Comparison of ENCODE assay signal across 8 cellular contexts in the genomic region with DNA sequence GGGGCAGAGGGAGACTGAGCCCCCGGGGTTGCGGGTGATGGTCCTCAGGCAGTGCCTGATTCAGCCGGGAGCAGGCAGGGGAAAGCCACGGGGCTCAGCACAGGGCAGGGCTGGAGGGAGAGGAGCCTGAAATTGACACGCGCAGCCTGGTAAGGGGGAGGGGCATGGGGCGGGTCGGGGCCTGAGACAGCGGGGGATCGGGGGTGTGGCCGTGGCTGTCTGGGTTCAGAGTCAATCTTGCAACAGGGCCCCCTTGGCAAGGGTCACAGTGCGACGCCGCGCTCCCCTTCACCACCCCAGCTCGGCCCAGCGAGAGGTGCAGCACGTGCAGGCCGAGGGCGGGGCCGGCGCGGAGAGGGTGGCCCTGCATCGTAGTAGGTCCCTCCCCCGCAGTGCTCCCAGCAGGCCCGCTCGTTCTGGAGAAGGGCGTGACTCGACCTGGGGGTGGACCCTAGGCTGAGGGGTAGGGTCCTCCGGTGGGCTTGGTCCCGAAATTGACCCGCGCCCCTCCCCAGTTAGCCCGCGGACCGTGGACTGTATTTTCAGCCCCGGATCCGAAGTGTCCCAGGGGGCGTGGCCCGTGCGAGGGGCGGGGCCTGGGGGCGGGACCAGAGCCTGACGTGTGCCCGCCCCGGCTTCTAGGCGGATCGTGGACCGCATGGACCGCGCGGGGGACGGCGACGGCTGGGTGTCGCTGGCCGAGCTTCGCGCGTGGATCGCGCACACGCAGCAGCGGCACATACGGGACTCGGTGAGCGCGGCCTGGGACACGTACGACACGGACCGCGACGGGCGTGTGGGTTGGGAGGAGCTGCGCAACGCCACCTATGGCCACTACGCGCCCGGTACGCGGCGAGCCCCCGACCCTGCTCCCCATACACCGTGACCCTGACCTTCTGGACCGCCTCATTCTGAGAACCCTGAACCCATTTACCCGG. TPM values are rescaled to one million over a fixed set of nuclear protein-coding genes. Genes with fewer than 3 reads are reported as not detected.
A peak's percentile ranks its signal among the peaks of the same experiment; 100 is the strongest.
DNase-seq lines count a peak whose midpoint lies in the region; ATAC-seq and TF ChIP-seq lines count a peak whose summit lies in the region.

No MANE protein-coding gene starts in this region.

- H3K9me3 Mint-ChIP-seq in activated T-helper 17 cell treated with anti-CD3 and anti-CD28 coated beads, Interleukin-2, amount 50 U/mL, for 72 hours, result no peaks in the 10 kb centered on the region

- TF ChIP-seq CTCF in PC-3 (conservative IDR thresholded peaks at IDR 0.05; ENCODE audit: low read depth, low read length) (peak; percentile 51), foreskin keratinocyte (conservative IDR thresholded peaks at IDR 0.05) (peak; percentile 48), omental fat pad (IDR thresholded peaks at IDR 0.05) (no peak)

- POLR2A ChIA-PET in PC-3 (lab: Charles Lee; ENCODE audit: unreplicated experiment), result no interaction called here

- H2AFZ ChIP-seq in PC-3 (ENCODE audit: low read length), result peak overlapping the region; percentile 98

- peak overlapping the region; percentile 86 for H3K27ac Mint-ChIP-seq in activated T-helper 17 cell treated with anti-CD3 and anti-CD28 coated beads, Interleukin-2, amount 50 U/mL, for 72 hours

- H3K4me3 Mint-ChIP-seq in activated T-helper 17 cell treated with anti-CD3 and anti-CD28 coated beads, Interleukin-2, amount 50 U/mL, for 72 hours, result peak overlapping the region; percentile 92

- H3K36me3 ChIP-seq in PC-3 (ENCODE audit: low read depth, low read length), result no peaks in the 10 kb centered on the region
- H3K36me3 ChIP-seq in thymus (ENCODE audit: control insufficient read depth, insufficient read depth), result no peaks in the 10 kb centered on the region

- intact Hi-C loops in PC-3 (cut with micrococcal nuclease), result loop anchor here (1.0 kb wide), 1 partner anchor 21 kb away; no protein-coding TSS in a partner anchor

- H3F3A ChIP-seq in PC-3 (ENCODE audit: low read length, unreplicated experiment), result no peaks in the 10 kb centered on the region

- H3K27ac ChIP-seq in PC-3 (ENCODE audit: low read length) (no peak overlapping the region), foreskin keratinocyte (no peak overlapping the region), thymus (ENCODE audit: low read depth) (no peak overlapping the region)

- no peaks in the 10 kb centered on the region for H3K9me2 ChIP-seq in PC-3 (replicated peaks; ENCODE audit: low read length)

- H3K4me1 ChIP-seq in PC-3 (ENCODE audit: insufficient read depth, low read length) (peaks cover 11% of the 10 kb centered on the region; the same call in 1 of the 2 replicates), foreskin keratinocyte (no peaks in the 10 kb centered on the region), thymus (ENCODE audit: control insufficient read depth, insufficient read depth, low read length) (peaks cover 21% of the 10 kb centered on the region)

- 1% methylated on average over 87 of the region's 87 CpGs for WGBS in thymus

- peaks cover 5% of the 10 kb centered on the region for H3K36me3 Mint-ChIP-seq in activated T-helper 17 cell treated with anti-CD3 and anti-CD28 coated beads, Interleukin-2, amount 50 U/mL, for 72 hours (ENCODE audit: low read depth)

- CTCF ChIA-PET in PC-3 (lab: Charles Lee), result interaction anchor here (0.5 to 1.0 kb wide), 4 partner anchors 12 to 602 kb away, joined by 3 to 5 read pairs (median 4); no protein-coding TSS in a partner anchor

- BruUV-seq in PC-3 (replicated peaks; lab: Mats Ljungman, UMichigan), result no TSS peak

- peak overlapping the region; percentile 42 for H3K9ac ChIP-seq in PC-3 (ENCODE audit: low read length)

- H3K4me2 ChIP-seq in PC-3 (ENCODE audit: low read length), result peak overlapping the region; percentile 98

- H4K20me1 ChIP-seq in PC-3 (ENCODE audit: low read length), result no peaks in the 10 kb centered on the region

- H3K4me1 Mint-ChIP-seq in activated T-helper 17 cell treated with anti-CD3 and anti-CD28 coated beads, Interleukin-2, amount 50 U/mL, for 72 hours, result peaks cover 16% of the 10 kb centered on the region

- H3K4me3 ChIP-seq in PC-3 (ENCODE audit: low read length), result peak overlapping the region; percentile 84
- H3K4me3 ChIP-seq in thymus (ENCODE audit: low read length), result peak overlapping the region; percentile 62

- DNase-seq in SIG-M5 treated with dmso at 0.1 percent for 504 hours (lab: John Stamatoyannopoulos, UW; ENCODE audit: unreplicated experiment) (peak; percentile 78), SIG-M5 (lab: John Stamatoyannopoulos, UW) (no peak), PC-3 (peak; percentile 68), foreskin keratinocyte (peak in 1 of 2 donors; percentile 62), omental fat pad (ENCODE audit: low spot score) (peak; percentile 68)

- H3K9me3 ChIP-seq in PC-3 (ENCODE audit: low read length), result no peaks in the 10 kb centered on the region
- no peaks in the 10 kb centered on the region for H3K9me3 ChIP-seq in thymus (ENCODE audit: control insufficient read depth)

- no peaks in the 10 kb centered on the region for H3K79me2 ChIP-seq in PC-3 (ENCODE audit: low read length)

- H3K27me3 Mint-ChIP-seq in activated T-helper 17 cell treated with anti-CD3 and anti-CD28 coated beads, Interleukin-2, amount 50 U/mL, for 72 hours, result no peaks in the 10 kb centered on the region

- ATAC-seq in HG03159 (IDR thresholded peaks at IDR 0.05; ENCODE audit: unreplicated experiment), result peak; percentile 75
- peak; percentile 87 for ATAC-seq in PC-3
- peak; percentile 85 for ATAC-seq in activated T-helper 17 cell treated with anti-CD3 and anti-CD28 coated beads, Interleukin-2, amount 50 U/mL, for 72 hours (replicated peaks)
- ATAC-seq in foreskin keratinocyte, result peak; percentile 90
- peak; percentile 89 for ATAC-seq in omental fat pad (ENCODE audit: low FRiP score)

- H3K27me3 ChIP-seq in PC-3 (ENCODE audit: low read length), result no peaks in the 10 kb centered on the region
- H3K27me3 ChIP-seq in foreskin keratinocyte, result no peaks in the 10 kb centered on the region
- H3K27me3 ChIP-seq in thymus (ENCODE audit: control insufficient read depth, insufficient read depth), result peaks cover 4% of the 10 kb centered on the region

RNA-seq across cellular contexts. Expression of gene RCN3, which starts 6.0 kb away (rescaled TPM):
- 33.7 and 70.4 TPM in 2 replicates for total RNA-seq in PC-3 (2014; rRNA removed)
- total RNA-seq in activated T-helper 17 cell treated with anti-CD3 and anti-CD28 coated beads, Interleukin-2, amount 50 U/mL, for 72 hours, result 10 to 100 TPM in 1 of 2 donors, 1 to 10 TPM in 1; 1.2 to 11.8 TPM
- total RNA-seq in foreskin keratinocyte, result 0.71 and 0.92 TPM in 2 replicates
- 1.6 TPM in 2 replicates for polyA plus RNA-seq in foreskin keratinocyte
- total RNA-seq in omental fat pad, result 10 to 100 TPM; 23.7 to 70.1 (median 26.9) TPM
- 32.7 TPM for polyA plus RNA-seq in thymus

RNA-seq across cellular contexts. Expression of gene FCGRT, which starts 21.4 kb away (rescaled TPM):
- total RNA-seq in PC-3 (2014; rRNA removed) (46.3 and 46.7 TPM in 2 replicates), foreskin keratinocyte (22.2 and 23.5 TPM in 2 replicates), omental fat pad (100 to 1,000 TPM; 314 to 479 (median 337) TPM)
- total RNA-seq in activated T-helper 17 cell treated with anti-CD3 and anti-CD28 coated beads, Interleukin-2, amount 50 U/mL, for 72 hours, result 10 to 100 TPM; 11.1 to 15.8 TPM
- polyA plus RNA-seq in foreskin keratinocyte (23.7 and 25.6 TPM in 2 replicates), thymus (166 TPM)

RNA-seq across cellular contexts. Expression of gene RPS11, which starts 37.6 kb away (rescaled TPM):
- 3,913 and 5,174 TPM in 2 replicates for total RNA-seq in PC-3 (2014; rRNA removed)
- total RNA-seq in activated T-helper 17 cell treated with anti-CD3 and anti-CD28 coated beads, Interleukin-2, amount 50 U/mL, for 72 hours, result 1,000 to 10,000 TPM; 2,381 to 3,085 TPM
- 2,410 and 2,439 TPM in 2 replicates for total RNA-seq in foreskin keratinocyte
- 3,599 and 3,602 TPM in 2 replicates for polyA plus RNA-seq in foreskin keratinocyte
- 1,000 to 10,000 TPM; 3,715 to 4,750 (median 4,286) TPM for total RNA-seq in omental fat pad
- polyA plus RNA-seq in thymus, result 4,965 TPM

RNA-seq across cellular contexts. Expression of gene RPL13A, which starts 46.4 kb away (rescaled TPM):
- total RNA-seq in PC-3 (2014; rRNA removed) (3,023 and 3,169 TPM in 2 replicates), foreskin keratinocyte (2,087 and 2,308 TPM in 2 replicates), omental fat pad (1,000 to 10,000 TPM; 2,551 to 3,862 (median 3,160) TPM)
- 1,000 to 10,000 TPM; 3,905 to 4,763 TPM for total RNA-seq in activated T-helper 17 cell treated with anti-CD3 and anti-CD28 coated beads, Interleukin-2, amount 50 U/mL, for 72 hours
- polyA plus RNA-seq in foreskin keratinocyte (3,579 and 3,909 TPM in 2 replicates), thymus (4,231 TPM)

RNA-seq across cellular contexts. Expression of gene NOSIP, which starts 46.5 kb away (rescaled TPM):
- 195 and 214 TPM in 2 replicates for total RNA-seq in PC-3 (2014; rRNA removed)
- 100 to 1,000 TPM; 101 to 103 TPM for total RNA-seq in activated T-helper 17 cell treated with anti-CD3 and anti-CD28 coated beads, Interleukin-2, amount 50 U/mL, for 72 hours
- total RNA-seq in foreskin keratinocyte, result 66.3 and 69.4 TPM in 2 replicates
- 83.5 and 92.3 TPM in 2 replicates for polyA plus RNA-seq in foreskin keratinocyte
- 10 to 100 TPM; 36.9 to 70.8 (median 46.4) TPM for total RNA-seq in omental fat pad
- polyA plus RNA-seq in thymus, result 156 TPM

Comparison
In these comparisons a context has a peak if more than half of its experiments do, and no peak if none do; other contexts are left out.
1. CTCF ChIP-seq: peak in PC-3 (single experiment) and foreskin keratinocyte (single experiment); none in omental fat pad (0 of 3).
2. Peak in every context shown above with its lines, with median percentiles within 50 percentile points of each other: ATAC-seq.